In the genomic region with DNA sequence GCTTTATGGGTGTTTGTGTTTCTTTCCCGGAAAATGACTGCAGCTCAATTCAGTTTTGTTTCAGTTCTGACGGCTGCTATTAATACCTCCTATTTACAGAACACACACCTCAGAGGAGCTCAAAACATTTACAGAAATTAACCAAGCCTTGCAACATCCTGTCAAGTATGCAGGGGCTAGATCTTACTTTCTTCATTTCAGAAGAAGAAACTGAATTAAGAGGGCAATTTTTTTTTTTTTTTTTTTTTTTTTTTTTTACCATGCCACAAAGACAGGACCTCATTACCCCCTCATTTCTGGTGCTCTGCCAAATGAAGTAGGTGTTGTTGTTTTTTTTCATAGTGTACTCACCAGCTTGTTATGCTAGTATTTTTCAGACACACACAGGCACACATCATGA, we compare ENCODE assay signal across 19 cellular contexts. TPM values are rescaled to one million over a fixed set of nuclear protein-coding genes. Genes with fewer than 3 reads are reported as not detected.
DNase-seq lines count a peak whose midpoint lies in the region; ATAC-seq and TF ChIP-seq lines count a peak whose summit lies in the region.
"Had no signal": no experiment of that assay in that cellular context is flagged by ENCODE, and none has a peak within 500 bp of the region (broad histone marks: within the 10 kb centered on the region; RNA-seq: fewer than 3 reads in every experiment).

No MANE protein-coding gene starts in this region.

- no peak for TF ChIP-seq POLR2A in HCT116 (IDR thresholded peaks at IDR 0.05; ENCODE audit: borderline replicate concordance, extremely low read depth, insufficient read depth, insufficient read length)

- RAD21 ChIA-PET in HCT116 (lab: Charles Lee; ENCODE audit: low non-redundant PET in 1 of 2, low total read pairs in 2 of 2, uncharacterized antibody in 2 of 2, unreplicated experiment in 2 of 2) = interaction anchor here in 1 of 2 experiments (0.7 kb wide), 2 partner anchors 16 to 59 kb away, joined by 4 read pairs; no protein-coding TSS in a partner anchor

- H3K27ac ChIP-seq in HCT116 (ENCODE audit: low read depth, low read length) (peak overlapping the region; percentile 95), Panc1 (ENCODE audit: low read length) (peak overlapping the region; percentile 72)

- H3K36me3 ChIP-seq in HCT116 (ENCODE audit: control insufficient read depth in 1 of 2, insufficient read depth in 2 of 2, low read length in 2 of 2) (peaks cover 0 to 29% of the 10 kb centered on the region in 2 experiments; a peak in 1 of 4 replicates), Panc1 (ENCODE audit: control insufficient read depth, insufficient read depth, low read length) (no peaks in the 10 kb centered on the region), endocrine pancreas (ENCODE audit: control insufficient read depth, insufficient read depth, low read length) (no peaks in the 10 kb centered on the region)
- H3K36me3 ChIP-seq: tibial nerve had no signal

- CTCF ChIA-PET in HCT116 (lab: Charles Lee) (no interaction called here), Panc1 (lab: Charles Lee) (interaction anchor here (0.6 to 0.7 kb wide), 3 partner anchors 7 to 616 kb away, joined by 3 to 5 read pairs (median 4); no protein-coding TSS in a partner anchor)

- H3K9me3 ChIP-seq in HCT116 (ENCODE audit: control insufficient read depth in 1 of 2, insufficient read depth in 1 of 2, low read depth in 1 of 2, low read length in 2 of 2) (no peaks in the 10 kb centered on the region), Panc1 (ENCODE audit: control insufficient read depth, insufficient read depth, low read depth, low read length) (no peaks in the 10 kb centered on the region), endocrine pancreas (ENCODE audit: control insufficient read depth, low read length) (no peaks in the 10 kb centered on the region)
- H3K9me3 ChIP-seq: tibial nerve had no signal

- peak overlapping the region; percentile 7; the same call in 1 of the 2 replicates for H3K4me2 ChIP-seq in HCT116 (ENCODE audit: low read length)

- H4K20me1 ChIP-seq in HCT116 (ENCODE audit: insufficient read depth) = no peaks in the 10 kb centered on the region

- TF ChIP-seq RAD21 in HCT116 (IDR thresholded peaks at IDR 0.05; ENCODE audit: low read depth) = no peak

- H3K27me3 ChIP-seq in HCT116 (ENCODE audit: insufficient read depth, low read length) = no peaks in the 10 kb centered on the region
- no peaks in the 10 kb centered on the region for H3K27me3 ChIP-seq in Panc1 (ENCODE audit: control insufficient read depth, insufficient read depth, low read length)
- H3K27me3 ChIP-seq in endocrine pancreas (ENCODE audit: control insufficient read depth, insufficient read depth, low read length) = no peaks in the 10 kb centered on the region
- H3K27me3 ChIP-seq: tibial nerve had no signal

- BruUV-seq in HCT116 (replicated peaks; lab: Mats Ljungman, UMichigan) (no TSS peak), Panc1 (replicated peaks; lab: Mats Ljungman, UMichigan) (no TSS peak)

- intact Hi-C loops in HCT116 (cut with micrococcal nuclease) = no loop called here
- intact Hi-C loops in Panc1 (cut with micrococcal nuclease; ENCODE audit: unreplicated experiment) = no loop called here
- intact Hi-C loops in sciatic nerve (cut with DNase I) = no loop called here

- in situ Hi-C loops in Panc1 (cut with HindIII; ENCODE audit: low pct_unique_long_range_greater_than_20kb, low sequenced_read_pairs) = no loop called here

- H3K4me1 ChIP-seq in HCT116 (ENCODE audit: control insufficient read depth in 1 of 2, insufficient read depth in 2 of 2, low read length in 2 of 2) = peaks cover 98 to 100% of the 10 kb centered on the region in 2 experiments
- peaks cover 35% of the 10 kb centered on the region for H3K4me1 ChIP-seq in Panc1 (ENCODE audit: control insufficient read depth, insufficient read depth, low read length)
- H3K4me1 ChIP-seq in endocrine pancreas (ENCODE audit: control insufficient read depth, insufficient read depth, low read length) = no peaks in the 10 kb centered on the region

- ATAC-seq in HCT116 (no peak), Panc1 (no peak), sciatic nerve (peak; percentile 23)
- ATAC-seq: activated naive CD8-positive, alpha-beta T cell treated with anti-CD3 and anti-CD28 coated beads, Interleukin-2, amount 50 U/mL, for 24 hours had no signal

- TF ChIP-seq CTCF in HCT116 (IDR thresholded peaks at IDR 0.05 in 2 of 3, conservative IDR thresholded peaks at IDR 0.05 in 1 of 3; ENCODE audit: borderline replicate concordance in 1 of 3, insufficient read depth in 1 of 3, low read depth in 2 of 3, low read length in 2 of 3) (no peak), Panc1 (IDR thresholded peaks at IDR 0.05) (no peak)

- DNase-seq in HCT116 (ENCODE audit: low read depth, low spot score) = no peak
- no peak for DNase-seq in Panc1 (ENCODE audit: low read depth, low spot score)
- DNase-seq in sciatic nerve (ENCODE audit: low spot score) = no peak
- DNase-seq in NCI-H510A treated with DMSO at 0.1 percent for 48 hours (lab: John Stamatoyannopoulos, UW) = no peak
- no peak for DNase-seq in T1000 (lab: John Stamatoyannopoulos, UW)
- DNase-seq in HCEC 1CT = no peak
- DNase-seq in AG20443 (ENCODE audit: low spot score) = no peak
- DNase-seq: activated CD4-positive, alpha-beta T cell treated with anti-CD3 and anti-CD28 coated beads for 48 hours; activated naive CD8-positive, alpha-beta T cell treated with anti-CD3 and anti-CD28 coated beads, Interleukin-2, amount 50 U/mL, for 24 hours; CD8-positive, alpha-beta memory T cell; central memory CD4-positive, alpha-beta T cell; NCI-H1436; NK-92 treated with Interleukin-12 subunit alpha and Interleukin-12 subunit beta, amount 100 ng/mL, for 24 hours; retina; stimulated activated CD4-positive, alpha-beta T cell treated with anti-CD3 and anti-CD28 coated beads, Interleukin-15, amount 100 ng/mL, for 24 hours had no signal

- no peaks in the 10 kb centered on the region for H3K9me2 ChIP-seq in HCT116 (ENCODE audit: insufficient read depth)

- H3K4me3 ChIP-seq in HCT116 (replicated peaks in 1 of 2; ENCODE audit: low read depth in 1 of 2, low read length in 2 of 2) = no peak overlapping the region
- 0 out of 4 replicates have a peak overlapping the region, but pooled peaks of 1 of the 2 experiments have one; percentile 0 for H3K4me3 ChIP-seq in Panc1 (ENCODE audit: low read depth in 2 of 2, low read length in 2 of 2)
- H3K4me3 ChIP-seq in endocrine pancreas (ENCODE audit: control insufficient read depth, insufficient read depth, low read length) = peak overlapping the region; percentile 35
- H3K4me3 ChIP-seq: tibial nerve had no signal

- POLR2A ChIA-PET in HCT116 (lab: Charles Lee) (interaction anchor here (1.2 to 3.6 kb wide), 6 partner anchors 8 to 37 kb away, joined by 3 to 18 read pairs (median 4); no protein-coding TSS in a partner anchor), Panc1 (lab: Charles Lee) (interaction anchor here (0.7 kb wide), 1 partner anchor 711 kb away, joined by 12 read pairs; no protein-coding TSS in a partner anchor)

- peaks cover 100% of the 10 kb centered on the region for H3K79me2 ChIP-seq in HCT116 (ENCODE audit: insufficient read depth, low read length)

- H3K9ac ChIP-seq in HCT116 (ENCODE audit: low read length) = peak overlapping the region; percentile 28; the same call in 1 of the 2 replicates
- H3K9ac ChIP-seq in endocrine pancreas (ENCODE audit: control insufficient read depth, insufficient read depth, low read length) = no peak overlapping the region

- H2AFZ ChIP-seq in HCT116 (ENCODE audit: low read depth, low read length, poor library complexity, severe bottlenecking) = no peak overlapping the region

TF ChIP-seq in HCT116, 20 proteins besides CTCF, POLR2A, EP300 and RAD21 (continues in another document):
- TF ChIP-seq SRF (IDR thresholded peaks at IDR 0.05; ENCODE audit: low read depth) (no peak), EGR1 (IDR thresholded peaks at IDR 0.05; ENCODE audit: low read depth) (no peak), EZH2phosphoT487 (IDR thresholded peaks at IDR 0.05; ENCODE audit: borderline replicate concordance) (no peak), JUND (IDR thresholded peaks at IDR 0.05) (no peak), POLR2AphosphoS5 (IDR thresholded peaks at IDR 0.05; ENCODE audit: low read depth, low read length) (no peak; the same call in 1 of the 2 replicates), SP1 (IDR thresholded peaks at IDR 0.05; ENCODE audit: low read depth) (no peak), FOSL1 (IDR thresholded peaks at IDR 0.05; ENCODE audit: low read depth) (no peak), EZH2 (IDR thresholded peaks at IDR 0.05) (no peak), CEBPB (IDR thresholded peaks at IDR 0.05; ENCODE audit: low read depth) (no peak)
- TF ChIP-seq, protein P1, sequence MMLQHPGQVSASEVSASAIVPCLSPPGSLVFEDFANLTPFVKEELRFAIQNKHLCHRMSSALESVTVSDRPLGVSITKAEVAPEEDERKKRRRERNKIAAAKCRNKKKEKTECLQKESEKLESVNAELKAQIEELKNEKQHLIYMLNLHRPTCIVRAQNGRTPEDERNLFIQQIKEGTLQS (IDR thresholded peaks at IDR 0.05) = no peak
- TF ChIP-seq, protein P2, sequence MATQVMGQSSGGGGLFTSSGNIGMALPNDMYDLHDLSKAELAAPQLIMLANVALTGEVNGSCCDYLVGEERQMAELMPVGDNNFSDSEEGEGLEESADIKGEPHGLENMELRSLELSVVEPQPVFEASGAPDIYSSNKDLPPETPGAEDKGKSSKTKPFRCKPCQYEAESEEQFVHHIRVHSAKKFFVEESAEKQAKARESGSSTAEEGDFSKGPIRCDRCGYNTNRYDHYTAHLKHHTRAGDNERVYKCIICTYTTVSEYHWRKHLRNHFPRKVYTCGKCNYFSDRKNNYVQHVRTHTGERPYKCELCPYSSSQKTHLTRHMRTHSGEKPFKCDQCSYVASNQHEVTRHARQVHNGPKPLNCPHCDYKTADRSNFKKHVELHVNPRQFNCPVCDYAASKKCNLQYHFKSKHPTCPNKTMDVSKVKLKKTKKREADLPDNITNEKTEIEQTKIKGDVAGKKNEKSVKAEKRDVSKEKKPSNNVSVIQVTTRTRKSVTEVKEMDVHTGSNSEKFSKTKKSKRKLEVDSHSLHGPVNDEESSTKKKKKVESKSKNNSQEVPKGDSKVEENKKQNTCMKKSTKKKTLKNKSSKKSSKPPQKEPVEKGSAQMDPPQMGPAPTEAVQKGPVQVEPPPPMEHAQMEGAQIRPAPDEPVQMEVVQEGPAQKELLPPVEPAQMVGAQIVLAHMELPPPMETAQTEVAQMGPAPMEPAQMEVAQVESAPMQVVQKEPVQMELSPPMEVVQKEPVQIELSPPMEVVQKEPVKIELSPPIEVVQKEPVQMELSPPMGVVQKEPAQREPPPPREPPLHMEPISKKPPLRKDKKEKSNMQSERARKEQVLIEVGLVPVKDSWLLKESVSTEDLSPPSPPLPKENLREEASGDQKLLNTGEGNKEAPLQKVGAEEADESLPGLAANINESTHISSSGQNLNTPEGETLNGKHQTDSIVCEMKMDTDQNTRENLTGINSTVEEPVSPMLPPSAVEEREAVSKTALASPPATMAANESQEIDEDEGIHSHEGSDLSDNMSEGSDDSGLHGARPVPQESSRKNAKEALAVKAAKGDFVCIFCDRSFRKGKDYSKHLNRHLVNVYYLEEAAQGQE (IDR thresholded peaks at IDR 0.05; ENCODE audit: low read depth) = no peak

RNA-seq across cellular contexts. Expression of a gene that starts 50.0 kb away (rescaled TPM):
- total RNA-seq in HCT116 (2021; ENCODE audit: unreplicated experiment) (8.9 TPM), Panc1 (2021; ENCODE audit: unreplicated experiment) (0.41 TPM), sciatic nerve (9.3 TPM)
- 0.34 and 0.35 TPM in 2 replicates for polyA plus RNA-seq in HCT116 (2012)
- not detected for polyA plus RNA-seq in Panc1 (2012; ENCODE audit: insufficient read length)
- total RNA-seq: CD8-positive, alpha-beta memory T cell; HT-29 had no signal
- polyA plus RNA-seq: CD8-positive, alpha-beta memory T cell; esophagus had no signal
